Comparison of ENCODE assay signal across 23 cellular contexts in the genomic region with DNA sequence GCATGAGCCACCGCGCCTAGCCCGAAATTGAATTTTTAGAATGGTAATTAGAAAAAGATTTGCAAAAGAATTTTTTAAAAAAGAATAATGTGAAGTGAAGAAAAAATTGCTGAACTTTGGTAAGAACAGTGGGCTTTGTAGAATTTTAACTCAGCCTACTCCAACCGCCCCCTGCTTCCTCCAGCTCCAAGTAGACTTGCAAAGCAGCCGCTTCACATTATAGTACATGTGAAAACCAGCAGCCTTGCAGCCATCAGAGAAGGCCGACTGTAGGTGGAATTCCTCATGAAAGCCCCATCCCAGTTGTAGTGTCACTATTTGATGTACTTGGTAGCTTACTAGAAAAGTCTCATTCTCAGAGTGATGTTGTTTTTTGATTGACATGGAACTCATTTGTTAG.
"Had no signal": no experiment of that assay in that cellular context is flagged by ENCODE, and none has a peak within 500 bp of the region (broad histone marks: within the 10 kb centered on the region; RNA-seq: fewer than 3 reads in every experiment).

No MANE protein-coding gene starts in this region.

- DNase-seq: naive thymus-derived CD4-positive, alpha-beta T cell; natural killer cell; occipital lobe; pancreas; right cardiac atrium; right lobe of liver; sigmoid colon; small intestine; stimulated activated CD4-positive, alpha-beta T cell treated with anti-CD3 and anti-CD28 coated beads, Interleukin-15, amount 100 ng/mL, for 24 hours; stimulated activated CD4-positive, alpha-beta T cell treated with anti-CD3 and anti-CD28 coated beads, Interleukin-2, amount 100 ng/mL, for 24 hours; stimulated activated CD4-positive, alpha-beta T cell treated with anti-CD3 and anti-CD28 coated beads, Interleukin-2, amount 100 ng/mL, for 48 hours; stimulated activated CD4-positive, alpha-beta T cell treated with anti-CD3 and anti-CD28 coated beads, Interleukin-4, amount 100 ng/mL, for 24 hours; stimulated activated naive B cell treated with anti-CD40 and anti-IgM and Interleukin-4, amounts not matched to agents 10 μg/mL and 1 μg/mL and 100 μg/mL, for 72 hours; stimulated activated naive CD4-positive, alpha-beta T cell treated with Interleukin-2 at 50 U/mL for 16 hours; stomach; transverse colon; upper lobe of right lung; uterus had no signal

- ATAC-seq: naive thymus-derived CD4-positive, alpha-beta T cell; natural killer cell; pancreas; right cardiac atrium; right lobe of liver; stimulated activated effector memory CD8-positive, alpha-beta T cell treated with anti-CD3 and anti-CD28 coated beads, Interleukin-12 subunit alpha, Interleukin-12 subunit beta, amount 100 ng/mL, for 72 hours; stimulated activated naive B cell treated with anti-CD40 and anti-IgM and Interleukin-4, amounts not matched to agents 10 μg/mL and 1 μg/mL and 100 μg/mL, for 72 hours; upper lobe of right lung had no signal

- H3K4me3 Mint-ChIP-seq: naive thymus-derived CD4-positive, alpha-beta T cell; natural killer cell; nephron; neural progenitor cell; stimulated activated effector memory CD8-positive, alpha-beta T cell treated with anti-CD3 and anti-CD28 coated beads, Interleukin-12 subunit alpha, Interleukin-12 subunit beta, amount 100 ng/mL, for 72 hours; stimulated activated naive B cell treated with anti-CD40 and anti-IgM and Interleukin-4, amounts not matched to agents 10 μg/mL and 1 μg/mL and 100 μg/mL, for 72 hours; stimulated activated naive CD8-positive, alpha-beta T cell treated with anti-CD3 and anti-CD28 coated beads, Interleukin-15, Interleukin-2, amounts not matched to agents 100 ng/mL and 50 ng/mL, for 24 hours; type B pancreatic cell had no signal

- H3K9me3 Mint-ChIP-seq: nephron; neural progenitor cell; stimulated activated naive B cell treated with anti-CD40 and anti-IgM and Interleukin-4, amounts not matched to agents 10 μg/mL and 1 μg/mL and 100 μg/mL, for 72 hours; type B pancreatic cell had no signal

- H3K36me3 Mint-ChIP-seq: naive thymus-derived CD4-positive, alpha-beta T cell; natural killer cell; neural progenitor cell; stimulated activated effector memory CD8-positive, alpha-beta T cell treated with anti-CD3 and anti-CD28 coated beads, Interleukin-12 subunit alpha, Interleukin-12 subunit beta, amount 100 ng/mL, for 72 hours; stimulated activated naive B cell treated with anti-CD40 and anti-IgM and Interleukin-4, amounts not matched to agents 10 μg/mL and 1 μg/mL and 100 μg/mL, for 72 hours; type B pancreatic cell had no signal

- H3K4me1 Mint-ChIP-seq: naive thymus-derived CD4-positive, alpha-beta T cell; natural killer cell; nephron; neural progenitor cell; stimulated activated effector memory CD8-positive, alpha-beta T cell treated with anti-CD3 and anti-CD28 coated beads, Interleukin-12 subunit alpha, Interleukin-12 subunit beta, amount 100 ng/mL, for 72 hours; stimulated activated naive B cell treated with anti-CD40 and anti-IgM and Interleukin-4, amounts not matched to agents 10 μg/mL and 1 μg/mL and 100 μg/mL, for 72 hours had no signal

- H3K27me3 Mint-ChIP-seq: naive thymus-derived CD4-positive, alpha-beta T cell; stimulated activated naive B cell treated with anti-CD40 and anti-IgM and Interleukin-4, amounts not matched to agents 10 μg/mL and 1 μg/mL and 100 μg/mL, for 72 hours; stimulated activated naive CD8-positive, alpha-beta T cell treated with anti-CD3 and anti-CD28 coated beads, Interleukin-15, Interleukin-2, amounts not matched to agents 100 ng/mL and 50 ng/mL, for 24 hours; type B pancreatic cell had no signal

- H3K27ac Mint-ChIP-seq: naive thymus-derived CD4-positive, alpha-beta T cell; natural killer cell; nephron; stimulated activated effector memory CD8-positive, alpha-beta T cell treated with anti-CD3 and anti-CD28 coated beads, Interleukin-12 subunit alpha, Interleukin-12 subunit beta, amount 100 ng/mL, for 72 hours; stimulated activated naive B cell treated with anti-CD40 and anti-IgM and Interleukin-4, amounts not matched to agents 10 μg/mL and 1 μg/mL and 100 μg/mL, for 72 hours; stimulated activated naive CD8-positive, alpha-beta T cell treated with anti-CD3 and anti-CD28 coated beads, Interleukin-15, Interleukin-2, amounts not matched to agents 100 ng/mL and 50 ng/mL, for 24 hours; type B pancreatic cell had no signal
